Comparison of ENCODE assay signal across 8 cellular contexts in the genomic region with DNA sequence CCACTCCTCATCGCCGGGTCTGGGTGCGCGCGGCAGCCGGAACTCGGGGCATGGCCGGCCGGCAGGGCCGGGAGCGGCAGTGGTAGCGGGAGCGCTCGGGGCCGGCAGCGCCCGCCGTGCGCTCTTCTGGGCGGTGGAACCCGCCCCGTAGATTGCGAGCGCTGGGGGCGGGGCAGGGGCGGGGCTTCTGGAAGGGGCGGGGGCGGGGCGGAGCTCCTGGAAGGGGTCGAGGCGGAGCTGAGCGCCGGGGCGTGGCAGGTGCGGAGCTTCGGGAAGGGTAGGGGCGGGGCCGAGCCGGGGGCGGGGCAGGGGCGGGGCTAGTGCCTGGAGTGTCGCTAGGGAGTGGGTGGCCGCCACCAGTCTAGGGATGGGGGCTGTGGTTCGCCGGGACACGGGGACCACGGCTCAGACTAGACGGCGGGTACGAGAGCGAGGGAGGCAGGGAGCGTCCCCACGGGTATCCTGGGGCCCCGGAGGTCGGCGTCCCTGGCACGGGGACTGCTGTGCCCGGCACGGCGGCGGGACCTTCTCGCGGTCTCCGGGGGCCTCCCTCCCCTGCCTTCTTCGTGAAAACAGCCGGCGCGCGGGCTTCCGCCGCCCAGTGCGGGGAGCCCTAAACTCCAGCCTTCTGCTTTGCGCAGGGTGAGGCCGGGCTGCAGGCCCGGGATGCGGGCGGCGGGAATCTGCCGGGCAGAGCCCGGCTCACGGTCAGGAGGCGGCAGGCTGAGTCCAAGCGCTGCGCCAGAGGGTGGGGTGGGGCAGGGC. TPM values are rescaled to one million over a fixed set of nuclear protein-coding genes. Genes with fewer than 3 reads are reported as not detected.
A peak's percentile ranks its signal among the peaks of the same experiment; 100 is the strongest.
DNase-seq lines count a peak whose midpoint lies in the region; ATAC-seq and TF ChIP-seq lines count a peak whose summit lies in the region.

A gene (minus strand): TSS at position 128 of the 765 bp plus-strand sequence. CDS start 117 bp downstream, at position 11.

- peak within 1 kb of the TSS; percentile 73 for H3K4me3 ChIP-seq in PC-9

- no peaks in the 10 kb centered on the region for H3K27me3 ChIP-seq in PC-9 (ENCODE audit: insufficient read depth, low read depth)

- H3K4me2 ChIP-seq in PC-9: peak within 1 kb of the TSS; percentile 76

- H3K27ac Mint-ChIP-seq in naive thymus-derived CD8-positive, alpha-beta T cell: peak within 1 kb of the TSS in 8 of 10 donors; percentile 29 to 88 (median 52)

- H3K4me1 Mint-ChIP-seq in naive thymus-derived CD8-positive, alpha-beta T cell: peaks cover 6 to 21% (median 14%) of the 10 kb centered on the region in 4 donors

- BruUV-seq in PC-9 (replicated peaks; lab: Mats Ljungman, UMichigan): no TSS peak

- peak within 1 kb of the TSS; percentile 77 for H2AFZ ChIP-seq in PC-9

- H3K79me2 ChIP-seq in PC-9 (ENCODE audit: low read depth): no peaks in the 10 kb centered on the region

- no peaks in the 10 kb centered on the region for H3F3A ChIP-seq in PC-9 (ENCODE audit: insufficient read depth, low read depth)

- ATAC-seq in GM19455 (IDR thresholded peaks at IDR 0.05; ENCODE audit: unreplicated experiment) (peak; percentile 80), HG03565 (IDR thresholded peaks at IDR 0.05; ENCODE audit: unreplicated experiment) (peak; percentile 44)
- peak; percentile 77 to 84 for ATAC-seq in naive thymus-derived CD8-positive, alpha-beta T cell

- H3K9me2 ChIP-seq in PC-9 (ENCODE audit: insufficient read depth): no peaks in the 10 kb centered on the region

- POLR2A ChIA-PET in PC-9 (lab: Charles Lee; ENCODE audit: unreplicated experiment): interaction anchor here (0.5 to 0.6 kb wide), 3 partner anchors 8 to 145 kb away, joined by 3 to 10 read pairs (median 4); no protein-coding TSS in a partner anchor
- POLR2A ChIA-PET in naive thymus-derived CD8-positive, alpha-beta T cell (lab: Charles Lee): no interaction called here

- peak; percentile 90 for DNase-seq in COLO829 (ENCODE audit: low spot score)
- DNase-seq in PC-9: peak; percentile 51 to 78
- DNase-seq in activated T-helper 1 cell treated with Interleukin-2 at 50 U/mL for 16 hours (ENCODE audit: low read depth): peak; percentile 87
- DNase-seq in fibroblast of gingiva (ENCODE audit: low read depth): peak; percentile 88
- DNase-seq in naive thymus-derived CD8-positive, alpha-beta T cell: peak; percentile 80 to 96 (median 88)
- peak; percentile 78 for DNase-seq in stimulated activated CD8-positive, alpha-beta memory T cell treated with anti-CD3 and anti-CD28 coated beads, Interleukin-7, amount 100 ng/mL, for 48 hours (ENCODE audit: extremely low read depth in 1 of 2, low read depth in 1 of 2)

- H3K27ac ChIP-seq in PC-9: no peak within 1 kb of the TSS

- H3K36me3 Mint-ChIP-seq in naive thymus-derived CD8-positive, alpha-beta T cell: no peaks in the 10 kb centered on the region

- intact Hi-C loops in PC-9 (cut with micrococcal nuclease; ENCODE audit: unreplicated experiment): no loop called here

- no peaks in the 10 kb centered on the region for H4K20me1 ChIP-seq in PC-9 (ENCODE audit: insufficient read depth)

- no peaks in the 10 kb centered on the region for H3K9me3 ChIP-seq in PC-9 (ENCODE audit: insufficient read depth, low read depth)

- no peaks in the 10 kb centered on the region for H3K27me3 Mint-ChIP-seq in naive thymus-derived CD8-positive, alpha-beta T cell

- no peaks in the 10 kb centered on the region for H3K36me3 ChIP-seq in PC-9 (ENCODE audit: low read depth)

- peaks cover 5% of the 10 kb centered on the region; the same call in 1 of the 2 replicates for H3K4me1 ChIP-seq in PC-9 (replicated peaks; ENCODE audit: insufficient read depth)

- CTCF ChIA-PET in PC-9 (lab: Charles Lee): interaction anchor here (0.6 kb wide), 1 partner anchor 84 kb away, joined by 3 read pairs; no protein-coding TSS in a partner anchor

- H3K9me3 Mint-ChIP-seq in naive thymus-derived CD8-positive, alpha-beta T cell: no peaks in the 10 kb centered on the region

- H3K4me3 Mint-ChIP-seq in naive thymus-derived CD8-positive, alpha-beta T cell: peak within 1 kb of the TSS; percentile 82 to 93 (median 86)

- TF ChIP-seq CTCF in PC-9 (conservative IDR thresholded peaks at IDR 0.05): no peak

RNA-seq across cellular contexts. Expression of the gene that starts here (rescaled TPM):
- 13.9 and 21.8 TPM in 2 replicates for total RNA-seq in PC-9 (2021)
- 10 to 100 TPM; 10.2 to 11.2 TPM for total RNA-seq in naive thymus-derived CD8-positive, alpha-beta T cell
- 1 to 10 TPM; 5.5 to 6.6 (median 5.8) TPM for polyA plus RNA-seq in naive thymus-derived CD8-positive, alpha-beta T cell
